ENCODE assay signal across 11 cellular contexts in genomic region chr1:32798191-32798590, GRCh38. TPM values are rescaled to one million over a fixed set of nuclear protein-coding genes. Genes with fewer than 3 reads are reported as not detected.
DNase-seq lines count a peak whose midpoint lies in the region; ATAC-seq and TF ChIP-seq lines count a peak whose summit lies in the region.
"Had no signal": no experiment of that assay in that cellular context is flagged by ENCODE, and none has a peak within 500 bp of the region (broad histone marks: within the 10 kb centered on the region; RNA-seq: fewer than 3 reads in every experiment).

No MANE protein-coding gene starts in this region.

- H3K27me3 Mint-ChIP-seq in activated naive CD4-positive, alpha-beta T cell treated with anti-CD3 and anti-CD28 coated beads for 36 hours (ENCODE audit: low read depth), result no peaks in the 10 kb centered on the region
- no peaks in the 10 kb centered on the region for H3K27me3 Mint-ChIP-seq in activated CD8-positive, alpha-beta T cell treated with anti-CD3 and anti-CD28 coated beads for 36 hours
- H3K27me3 Mint-ChIP-seq in endodermal cell (ENCODE audit: insufficient read depth), result no peaks in the 10 kb centered on the region
- H3K27me3 Mint-ChIP-seq in stimulated activated naive B cell treated with anti-CD40 and anti-IgM and Interleukin-4, amounts not matched to agents 10 μg/mL and 1 μg/mL and 100 μg/mL, for 72 hours, result no peaks in the 10 kb centered on the region

- peaks cover 10% of the 10 kb centered on the region for H3K9me3 ChIP-seq in endodermal cell (ENCODE audit: control insufficient read depth, low read length)

- CTCF ChIA-PET in activated naive CD4-positive, alpha-beta T cell treated with anti-CD3 and anti-CD28 coated beads for 36 hours (lab: Charles Lee), result no interaction called here
- CTCF ChIA-PET in activated CD8-positive, alpha-beta T cell treated with anti-CD3 and anti-CD28 coated beads for 36 hours (lab: Charles Lee), result interaction anchor here (1.2 to 2.0 kb wide), 5 partner anchors 12 to 86 kb away, joined by 3 to 5 read pairs (median 4); no protein-coding TSS in a partner anchor

- H3K9me3 Mint-ChIP-seq in activated naive CD4-positive, alpha-beta T cell treated with anti-CD3 and anti-CD28 coated beads for 36 hours, result no peaks in the 10 kb centered on the region
- H3K9me3 Mint-ChIP-seq in activated CD8-positive, alpha-beta T cell treated with anti-CD3 and anti-CD28 coated beads for 36 hours, result no peaks in the 10 kb centered on the region
- peaks cover 10% of the 10 kb centered on the region for H3K9me3 Mint-ChIP-seq in endodermal cell
- no peaks in the 10 kb centered on the region for H3K9me3 Mint-ChIP-seq in stimulated activated naive B cell treated with anti-CD40 and anti-IgM and Interleukin-4, amounts not matched to agents 10 μg/mL and 1 μg/mL and 100 μg/mL, for 72 hours
- H3K9me3 Mint-ChIP-seq: nephron had no signal

- no peaks in the 10 kb centered on the region for H3K27me3 ChIP-seq in endodermal cell (ENCODE audit: control insufficient read depth, insufficient read depth, low read length, poor library complexity, severe bottlenecking)

- DNase-seq in activated naive CD4-positive, alpha-beta T cell treated with anti-CD3 and anti-CD28 coated beads for 36 hours, result no peak
- no peak for DNase-seq in activated naive CD4-positive, alpha-beta T cell treated with anti-CD3 and anti-CD28 coated beads, Interleukin-2, amount 50 U/mL, for 16 hours
- DNase-seq in activated CD8-positive, alpha-beta T cell treated with anti-CD3 and anti-CD28 coated beads for 36 hours, result no peak
- DNase-seq in endodermal cell (no peak), NOMO-1 (lab: John Stamatoyannopoulos, UW; ENCODE audit: unreplicated experiment in 2 of 2) (no peak), GDM1 (lab: John Stamatoyannopoulos, UW) (no peak)
- DNase-seq in stimulated activated naive B cell treated with anti-CD40 and anti-IgM and Interleukin-4, amounts not matched to agents 10 μg/mL and 1 μg/mL and 100 μg/mL, for 72 hours, result no peak
- DNase-seq: DND-41, KBM-7 had no signal

- peaks cover 62% of the 10 kb centered on the region for H3K4me1 Mint-ChIP-seq in activated naive CD4-positive, alpha-beta T cell treated with anti-CD3 and anti-CD28 coated beads for 36 hours (ENCODE audit: low read depth)
- peaks cover 59% of the 10 kb centered on the region for H3K4me1 Mint-ChIP-seq in activated CD8-positive, alpha-beta T cell treated with anti-CD3 and anti-CD28 coated beads for 36 hours (ENCODE audit: low read depth)
- H3K4me1 Mint-ChIP-seq in endodermal cell, result peaks cover 5% of the 10 kb centered on the region
- H3K4me1 Mint-ChIP-seq in stimulated activated naive B cell treated with anti-CD40 and anti-IgM and Interleukin-4, amounts not matched to agents 10 μg/mL and 1 μg/mL and 100 μg/mL, for 72 hours, result peaks cover 24 to 45% of the 10 kb centered on the region in 2 donors
- H3K4me1 Mint-ChIP-seq: nephron had no signal

- H3K36me3 Mint-ChIP-seq in activated naive CD4-positive, alpha-beta T cell treated with anti-CD3 and anti-CD28 coated beads for 36 hours (ENCODE audit: low read depth), result peaks cover 62% of the 10 kb centered on the region
- peaks cover 63% of the 10 kb centered on the region for H3K36me3 Mint-ChIP-seq in activated CD8-positive, alpha-beta T cell treated with anti-CD3 and anti-CD28 coated beads for 36 hours (ENCODE audit: low read depth)
- H3K36me3 Mint-ChIP-seq in endodermal cell (ENCODE audit: low read depth), result peaks cover 65% of the 10 kb centered on the region
- peaks cover 35 to 55% of the 10 kb centered on the region in 2 donors for H3K36me3 Mint-ChIP-seq in stimulated activated naive B cell treated with anti-CD40 and anti-IgM and Interleukin-4, amounts not matched to agents 10 μg/mL and 1 μg/mL and 100 μg/mL, for 72 hours

- peak overlapping the region; percentile 90 for H3K27ac Mint-ChIP-seq in activated naive CD4-positive, alpha-beta T cell treated with anti-CD3 and anti-CD28 coated beads for 36 hours
- peak overlapping the region; percentile 95 for H3K27ac Mint-ChIP-seq in activated CD8-positive, alpha-beta T cell treated with anti-CD3 and anti-CD28 coated beads for 36 hours
- H3K27ac Mint-ChIP-seq in endodermal cell, result peak overlapping the region; percentile 42
- H3K27ac Mint-ChIP-seq in stimulated activated naive B cell treated with anti-CD40 and anti-IgM and Interleukin-4, amounts not matched to agents 10 μg/mL and 1 μg/mL and 100 μg/mL, for 72 hours, result peak overlapping the region; percentile 93
- H3K27ac Mint-ChIP-seq: nephron had no signal

- POLR2A ChIA-PET in activated CD8-positive, alpha-beta T cell treated with anti-CD3 and anti-CD28 coated beads for 36 hours (lab: Charles Lee), result interaction anchor here (1.0 to 3.6 kb wide), 5 partner anchors 13 to 26 kb away, joined by 3 to 39 read pairs (median 4); partner anchors contain the start of genes S100PBP and YARS1

- no peak overlapping the region for H3K9ac ChIP-seq in endodermal cell (ENCODE audit: extremely low read depth, low read length, poor library complexity, severe bottlenecking)

- peaks cover 87% of the 10 kb centered on the region for H3K36me3 ChIP-seq in endodermal cell (ENCODE audit: control insufficient read depth, insufficient read depth, low read length)

- H3K4me3 ChIP-seq in endodermal cell (ENCODE audit: low read length), result no peak overlapping the region

- WGBS in endodermal cell (ENCODE audit: insufficient coverage in 1 of 2, insufficient read length in 1 of 2), 2 experiments, result 94 to 100% methylated on average over 4 of the region's 4 CpGs

- no peak overlapping the region for H3K4me3 Mint-ChIP-seq in activated naive CD4-positive, alpha-beta T cell treated with anti-CD3 and anti-CD28 coated beads for 36 hours
- H3K4me3 Mint-ChIP-seq in activated CD8-positive, alpha-beta T cell treated with anti-CD3 and anti-CD28 coated beads for 36 hours, result no peak overlapping the region
- no peak overlapping the region for H3K4me3 Mint-ChIP-seq in endodermal cell
- H3K4me3 Mint-ChIP-seq in stimulated activated naive B cell treated with anti-CD40 and anti-IgM and Interleukin-4, amounts not matched to agents 10 μg/mL and 1 μg/mL and 100 μg/mL, for 72 hours, result peak overlapping the region in 1 of 2 donors; percentile 43
- H3K4me3 Mint-ChIP-seq: nephron had no signal

- TF ChIP-seq CTCF in activated CD8-positive, alpha-beta T cell treated with anti-CD3 and anti-CD28 coated beads for 36 hours (IDR thresholded peaks at IDR 0.05), result no peak
- no peak for TF ChIP-seq CTCF in endodermal cell (conservative IDR thresholded peaks at IDR 0.05)

- no peak for ATAC-seq in activated CD8-positive, alpha-beta T cell treated with anti-CD3 and anti-CD28 coated beads for 36 hours
- no peak for ATAC-seq in stimulated activated naive B cell treated with anti-CD40 and anti-IgM and Interleukin-4, amounts not matched to agents 10 μg/mL and 1 μg/mL and 100 μg/mL, for 72 hours (replicated peaks)
- ATAC-seq in HG03432 (IDR thresholded peaks at IDR 0.05; ENCODE audit: unreplicated experiment), result no peak

- H3K4me1 ChIP-seq in endodermal cell (ENCODE audit: control insufficient read depth, insufficient read depth, low read length), result no peaks in the 10 kb centered on the region

- intact Hi-C loops in activated naive CD4-positive, alpha-beta T cell treated with anti-CD3 and anti-CD28 coated beads for 36 hours (cut with micrococcal nuclease), result no loop called here
- intact Hi-C loops in activated CD8-positive, alpha-beta T cell treated with anti-CD3 and anti-CD28 coated beads for 36 hours (cut with micrococcal nuclease), result no loop called here

- no peak overlapping the region for H3K27ac ChIP-seq in endodermal cell (ENCODE audit: low read depth, low read length)

RNA-seq across cellular contexts. Expression of gene YARS1, which starts 19.0 kb away (rescaled TPM):
- 100 to 1,000 TPM; 293 to 312 TPM for total RNA-seq in activated naive CD4-positive, alpha-beta T cell treated with anti-CD3 and anti-CD28 coated beads for 36 hours
- 100 to 1,000 TPM; 231 to 238 TPM for total RNA-seq in activated CD8-positive, alpha-beta T cell treated with anti-CD3 and anti-CD28 coated beads for 36 hours
- 100 to 1,000 TPM; 141 to 154 TPM for total RNA-seq in endodermal cell
- polyA plus RNA-seq in endodermal cell (2013, experiment 1 of 2), result 120 TPM
- 113 TPM for polyA plus RNA-seq in endodermal cell (2013, experiment 2 of 2)

RNA-seq across cellular contexts. Expression of gene S100PBP, which starts 19.3 kb away (rescaled TPM):
- total RNA-seq in activated naive CD4-positive, alpha-beta T cell treated with anti-CD3 and anti-CD28 coated beads for 36 hours, result 10 to 100 TPM; 26.1 to 31.2 TPM
- 10 to 100 TPM; 25.7 to 27.3 TPM for total RNA-seq in activated CD8-positive, alpha-beta T cell treated with anti-CD3 and anti-CD28 coated beads for 36 hours
- total RNA-seq in endodermal cell, result 100 to 1,000 TPM in 1 of 2 donors, 10 to 100 TPM in 1; 91.4 to 112 TPM
- 39.8 TPM for polyA plus RNA-seq in endodermal cell (2013, experiment 1 of 2)
- 37.9 TPM for polyA plus RNA-seq in endodermal cell (2013, experiment 2 of 2)

Comparison
In these comparisons a context has a peak if more than half of its experiments do, and no peak if none do; other contexts are left out.
1. H3K27ac Mint-ChIP-seq: peak in every context shown above with its lines; median percentile 95 in activated CD8-positive, alpha-beta T cell treated with anti-CD3 and anti-CD28 coated beads for 36 hours; 93 in stimulated activated naive B cell treated with anti-CD40 and anti-IgM and Interleukin-4, amounts not matched to agents 10 μg/mL and 1 μg/mL and 100 μg/mL, for 72 hours; 90 in activated naive CD4-positive, alpha-beta T cell treated with anti-CD3 and anti-CD28 coated beads for 36 hours; 42 in endodermal cell.